Comparison of ENCODE assay signal across 8 cellular contexts in the genomic region with DNA sequence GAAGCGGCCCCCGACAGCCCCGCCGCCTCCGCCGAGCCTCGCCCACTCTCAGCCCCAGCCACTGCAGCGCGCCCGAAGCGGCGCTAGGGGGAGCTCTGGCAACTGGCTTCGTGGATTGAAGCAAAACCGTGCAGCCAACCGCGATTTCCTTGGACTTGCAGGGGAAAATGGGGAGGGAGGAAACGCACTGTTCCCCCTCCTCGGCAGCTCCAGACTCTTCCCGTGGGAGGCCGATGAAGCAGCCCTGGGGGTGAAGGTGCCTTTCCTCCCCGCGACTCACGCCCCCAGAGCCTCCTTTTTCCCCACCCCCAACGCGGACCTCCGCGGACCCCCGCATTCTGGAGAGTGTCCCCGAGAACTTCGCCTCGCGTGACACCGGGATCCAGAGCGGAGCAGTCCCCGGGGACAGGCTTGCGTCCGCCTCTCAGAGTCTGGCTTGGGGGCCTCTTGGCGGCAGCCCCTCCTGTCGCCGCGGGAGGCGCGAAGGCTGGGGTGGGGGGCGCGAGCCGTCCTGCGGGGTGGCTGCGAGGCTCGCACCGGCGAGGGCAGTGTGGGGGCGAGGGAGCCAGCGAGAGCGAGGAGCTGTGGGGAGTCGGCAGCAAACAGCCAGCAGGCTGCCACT. TPM values are rescaled to one million over a fixed set of nuclear protein-coding genes. Genes with fewer than 3 reads are reported as not detected.
DNase-seq lines count a peak whose midpoint lies in the region; ATAC-seq, FAIRE-seq and TF ChIP-seq lines count a peak whose summit lies in the region.

No MANE protein-coding gene starts in this region.

- H3K27ac ChIP-seq in BLaER1 (peak overlapping the region; percentile 77), HL-60 (replicated peaks) (peak overlapping the region; percentile 37), H1 (ENCODE audit: low read depth, low read length) (no peak overlapping the region), mesendoderm (ENCODE audit: low read depth, low read length) (peak overlapping the region; percentile 96)

- H3K9ac ChIP-seq in BLaER1 (peak overlapping the region; percentile 77), H1 (replicated peaks in 1 of 4; ENCODE audit: extremely low read depth in 1 of 4, low read depth in 3 of 4, low read length in 3 of 4) (peak overlapping the region in 1 of 4 experiments; percentile 42; a peak in 1 of 7 replicates), mesendoderm (ENCODE audit: low read length) (peak overlapping the region; percentile 89)

- peak; percentile 98 for TF ChIP-seq CTCF in HL-60 (IDR thresholded peaks at IDR 0.05; ENCODE audit: insufficient read depth, low read length)
- TF ChIP-seq CTCF in H1 (IDR thresholded peaks at IDR 0.05; ENCODE audit: control extremely low read depth in 1 of 3, insufficient read depth in 1 of 3, low read depth in 1 of 3, low read length in 3 of 3): peak in 2 of 3 experiments; percentile 92 to 94; a peak in 3 of 4 replicates

- WGBS in H1 (ENCODE audit: extremely low coverage in 1 of 2, insufficient coverage in 1 of 2, insufficient read length in 1 of 2, insufficient replicate concordance in 2 of 2, low coverage in 1 of 2, low lambda C conversion rate in 2 of 2, missing lambda C conversion rate in 1 of 2), 2 experiments: 2% methylated on average over 30 of the region's 55 CpGs; no CpG with 5 or more reads in 1 of the 2 experiments
- no CpG with 5 or more reads among the region's 55 CpGs for WGBS in mesendoderm (ENCODE audit: extremely low coverage, insufficient coverage, low lambda C conversion rate)

- H3K14ac ChIP-seq in H1 (ENCODE audit: insufficient read length): no peak overlapping the region

- peak overlapping the region; percentile 81; the same call in 1 of the 2 replicates for H2BK15ac ChIP-seq in H1 (ENCODE audit: low read length)
- no peak overlapping the region for H2BK15ac ChIP-seq in mesendoderm (replicated peaks; ENCODE audit: low read depth)

- H2BK20ac ChIP-seq in H1 (ENCODE audit: low read length): 0 out of 2 replicates have a peak overlapping the region, but pooled peaks have one; percentile 48

- H3K23me2 ChIP-seq in H1 (ENCODE audit: low read depth, low read length): peaks cover 25% of the 10 kb centered on the region

- POLR2A ChIA-PET in H1 (lab: Charles Lee; ENCODE audit: partially characterized antibody): interaction anchor here (0.6 to 2.9 kb wide), 13 partner anchors 8 to 451 kb away, joined by 3 to 18 read pairs (median 4); partner anchors contain the start of gene NTMT1

- no peak overlapping the region; the same call in 1 of the 2 replicates for H2AK5ac ChIP-seq in H1 (ENCODE audit: low read depth, low read length)
- no peak overlapping the region for H2AK5ac ChIP-seq in mesendoderm (ENCODE audit: low read length)

- no peak overlapping the region; the same call in 1 of the 2 replicates for H2BK12ac ChIP-seq in H1 (ENCODE audit: low read depth, low read length)

- TF ChIP-seq RAD21 in H1 (IDR thresholded peaks at IDR 0.05 in 1 of 2, conservative IDR thresholded peaks at IDR 0.05 in 1 of 2; ENCODE audit: low read depth in 2 of 2, low read length in 2 of 2): peak; percentile 82 to 90

- no peak overlapping the region for H4K91ac ChIP-seq in H1 (replicated peaks; ENCODE audit: insufficient read length, low read length)

- peak; percentile 79 to 84 for DNase-seq in HL-60 (ENCODE audit: low read depth in 1 of 2, low spot score in 1 of 2)
- peak; percentile 60 to 63 for DNase-seq in NOMO-1 (lab: John Stamatoyannopoulos, UW; ENCODE audit: unreplicated experiment in 2 of 2)
- peak; percentile 44 for DNase-seq in activated CD8-positive, alpha-beta memory T cell treated with anti-CD3 and anti-CD28 coated beads, Interleukin-2, amount 50 U/mL, for 1 hour (ENCODE audit: extremely low read depth)
- peak in 1 of 2 experiments; percentile 93 for DNase-seq in H1 (ENCODE audit: low read depth in 1 of 2, low spot score in 2 of 2)
- DNase-seq in mesendoderm: peak; percentile 92
- DNase-seq in stimulated activated CD8-positive, alpha-beta memory T cell treated with anti-CD3 and anti-CD28 coated beads, Interleukin-12 subunit alpha, Interleukin-12 subunit beta, amount 100 ng/mL, for 1 hour (ENCODE audit: low read depth): peak; percentile 72

- H3K4me3 ChIP-seq in BLaER1 (peak overlapping the region; percentile 84), HL-60 (replicated peaks; ENCODE audit: insufficient read depth, low read length) (peak overlapping the region; percentile 77), H1 (ENCODE audit: extremely low read depth in 1 of 4, insufficient read depth in 2 of 4, low read depth in 3 of 4, low read length in 4 of 4) (peak overlapping the region; percentile 28 to 71 (median 42)), mesendoderm (ENCODE audit: low read length) (peak overlapping the region; percentile 55)

- H3K27me3 ChIP-seq in BLaER1 (peaks cover 40% of the 10 kb centered on the region), HL-60 (ENCODE audit: insufficient read depth, poor library complexity, severe bottlenecking) (no peaks in the 10 kb centered on the region), H1 (replicated peaks in 1 of 4; ENCODE audit: control insufficient read depth in 3 of 4, extremely low read depth in 1 of 4, insufficient read depth in 3 of 4, low read length in 3 of 4) (peaks cover 19 to 54% (median 46%) of the 10 kb centered on the region in 4 experiments), mesendoderm (ENCODE audit: insufficient read depth, low read length, poor library complexity) (no peaks in the 10 kb centered on the region)

- H4K5ac ChIP-seq in H1 (ENCODE audit: insufficient read length, low read depth, low read length) (no peak overlapping the region), mesendoderm (ENCODE audit: low read length) (no peak overlapping the region)

- no peak overlapping the region for H3K56ac ChIP-seq in H1 (replicated peaks; ENCODE audit: insufficient read length, low read depth, low read length)
- H3K56ac ChIP-seq in mesendoderm (ENCODE audit: low read length): peak overlapping the region; percentile 98

- H2BK5ac ChIP-seq in H1 (ENCODE audit: low read depth, low read length) (no peak overlapping the region; the same call in 1 of the 2 replicates), mesendoderm (ENCODE audit: low read length) (peak overlapping the region; percentile 23)

- no peak overlapping the region for H2BK120ac ChIP-seq in H1 (replicated peaks; ENCODE audit: low read depth, low read length)
- peak overlapping the region; percentile 74 for H2BK120ac ChIP-seq in mesendoderm (ENCODE audit: low read depth, low read length)

- peak overlapping the region; percentile 97 for H3K18ac ChIP-seq in H1 (ENCODE audit: extremely low read depth, low read length)
- H3K18ac ChIP-seq in mesendoderm (ENCODE audit: low read length): peak overlapping the region; percentile 96

- no peak for ATAC-seq in HG03378 (IDR thresholded peaks at IDR 0.05; ENCODE audit: unreplicated experiment)

- FAIRE-seq in H1 (lab: Jason Lieb, UNC): no peak

- TF ChIP-seq POLR2A in H1 (IDR thresholded peaks at IDR 0.05; ENCODE audit: control extremely low read depth in 1 of 2, low read depth in 2 of 2, low read length in 2 of 2): no peak

- no peak for TF ChIP-seq EP300 in H1 (IDR thresholded peaks at IDR 0.05; ENCODE audit: borderline replicate concordance in 1 of 2, low read depth in 2 of 2, low read length in 2 of 2)

- CTCF ChIA-PET in H1 (lab: Charles Lee; ENCODE audit: partially characterized antibody): interaction anchor here (0.5 to 27.8 kb wide), 63 partner anchors 9 to 553 kb away, joined by 3 to 831 read pairs (median 4); partner anchors contain the start of genes C9orf50 and NTMT1

- no peaks in the 10 kb centered on the region for H3K79me1 ChIP-seq in H1 (ENCODE audit: low read depth, low read length)
- H3K79me1 ChIP-seq in mesendoderm (ENCODE audit: low read length): no peaks in the 10 kb centered on the region

- no peak overlapping the region for H3K4ac ChIP-seq in H1 (replicated peaks; ENCODE audit: insufficient read length, low read depth, low read length)
- H3K4ac ChIP-seq in mesendoderm (ENCODE audit: low read depth, low read length): peak overlapping the region; percentile 98

- H3K23ac ChIP-seq in H1 (ENCODE audit: insufficient read length): no peak overlapping the region
- peak overlapping the region; percentile 100 for H3K23ac ChIP-seq in mesendoderm (ENCODE audit: low read length)

- H3K36me3 ChIP-seq in BLaER1: no peaks in the 10 kb centered on the region
- H3K36me3 ChIP-seq in H1 (ENCODE audit: control insufficient read depth in 2 of 4, insufficient read depth in 4 of 4, low read length in 3 of 4): no peaks in the 10 kb centered on the region
- no peaks in the 10 kb centered on the region for H3K36me3 ChIP-seq in mesendoderm (ENCODE audit: control insufficient read depth, insufficient read depth, low read length)

- peak overlapping the region; percentile 100 for H3K4me2 ChIP-seq in BLaER1
- H3K4me2 ChIP-seq in H1 (ENCODE audit: insufficient read depth in 1 of 2, low read depth in 2 of 2, low read length in 2 of 2): peak overlapping the region; percentile 92 to 94
- H3K4me2 ChIP-seq in mesendoderm (ENCODE audit: low read length): peak overlapping the region; percentile 96

- H4K20me1 ChIP-seq in BLaER1: peaks cover 14% of the 10 kb centered on the region; the same call in 1 of the 2 replicates
- H4K20me1 ChIP-seq in H1 (replicated peaks in 1 of 2; ENCODE audit: control insufficient read depth in 1 of 2, insufficient read depth in 2 of 2, low read length in 2 of 2): peaks cover 3 to 4% of the 10 kb centered on the region in 2 experiments

- H3K79me2 ChIP-seq in H1 (ENCODE audit: control insufficient read depth in 1 of 2, insufficient read depth in 2 of 2, low read length in 2 of 2) (no peaks in the 10 kb centered on the region), mesendoderm (ENCODE audit: control insufficient read depth, insufficient read depth, low read length) (peaks cover 8% of the 10 kb centered on the region)

- H3K4me1 ChIP-seq in BLaER1 (peaks cover 51% of the 10 kb centered on the region), H1 (replicated peaks in 1 of 4; ENCODE audit: control insufficient read depth in 3 of 4, insufficient read depth in 4 of 4, low read length in 3 of 4) (peaks cover 0 to 22% (median 10%) of the 10 kb centered on the region in 4 experiments; a peak in 6 of 7 replicates), mesendoderm (ENCODE audit: control insufficient read depth, low read depth, low read length) (peaks cover 3% of the 10 kb centered on the region)

- H3K9me3 ChIP-seq in BLaER1 (no peaks in the 10 kb centered on the region), H1 (ENCODE audit: insufficient read depth in 2 of 2, low read depth in 1 of 2, low read length in 1 of 2) (no peaks in the 10 kb centered on the region)

- H2AFZ ChIP-seq in H1 (ENCODE audit: low read length): no peak overlapping the region

- 0 out of 2 replicates have a peak overlapping the region, but pooled peaks have one; percentile 69 for H4K8ac ChIP-seq in H1 (ENCODE audit: extremely low read depth, insufficient read depth, low read length)
- H4K8ac ChIP-seq in mesendoderm (ENCODE audit: low read depth, low read length): peak overlapping the region; percentile 87

RNA-seq across cellular contexts. Expression of gene IER5L, which starts 3.8 kb away (rescaled TPM):
- 1.0 and 1.2 TPM in 2 replicates for total RNA-seq in H1 (2021; fragmentation: NEBNext Ultra II Directional; extraction: Animal tissue kit (Norgen Biotek cat#: 25700))
- 0.65 and 0.96 TPM in 2 replicates for polyA plus RNA-seq in H1 (2011; rRNA removed)
- 0.62 TPM for polyA plus RNA-seq in H1 (2011; cell fraction: cytosol; rRNA removed)
- 1.7 TPM for polyA plus RNA-seq in H1 (2011; cell fraction: nucleus; rRNA removed)
- 0.25 to 0.47 TPM (median 0.34 TPM) in 4 replicates for polyA plus RNA-seq in H1 (2012, experiment 1 of 2)
- 0.16 TPM for polyA plus RNA-seq in H1 (2012, experiment 2 of 2)
- polyA plus RNA-seq in H1 (2013, experiment 1 of 2): 0.36 TPM
- 0.48 TPM for polyA plus RNA-seq in H1 (2013, experiment 2 of 2)
- polyA minus RNA-seq in H1 (2011; rRNA and poly(A)+ RNA removed): 0.22 and 0.27 TPM in 2 replicates
- 0.66 TPM for polyA minus RNA-seq in H1 (2011; cell fraction: cytosol; rRNA and poly(A)+ RNA removed)
- polyA minus RNA-seq in H1 (2011; cell fraction: nucleus; rRNA and poly(A)+ RNA removed): 6.8 TPM
- 0.93 TPM for polyA plus RNA-seq in mesendoderm (2013, experiment 1 of 2)
- polyA plus RNA-seq in mesendoderm (2013, experiment 2 of 2): 0.76 TPM
